10 cellular contexts compared by ENCODE assay signal in the genomic region with DNA sequence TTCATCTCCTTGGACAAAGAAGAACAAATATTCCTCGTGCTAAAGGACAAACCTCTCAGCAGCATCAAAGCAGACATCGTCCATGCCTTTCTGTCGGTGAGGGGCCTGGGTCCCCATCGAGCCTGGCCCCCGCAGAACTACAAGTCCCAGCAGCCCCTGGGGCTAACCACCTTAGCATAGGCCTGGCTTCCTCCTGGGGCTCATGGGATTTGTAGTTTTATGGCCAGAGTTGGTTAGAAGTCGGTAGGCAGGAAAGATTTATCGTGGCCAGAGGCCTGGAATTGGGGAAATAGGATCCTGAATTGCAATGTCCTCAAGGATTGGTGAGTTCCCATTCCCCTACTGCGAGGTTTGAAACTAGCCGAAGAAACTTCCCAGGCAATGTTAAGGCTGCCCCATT. TPM values are rescaled to one million over a fixed set of nuclear protein-coding genes. Genes with fewer than 3 reads are reported as not detected.
DNase-seq lines count a peak whose midpoint lies in the region; ATAC-seq and TF ChIP-seq lines count a peak whose summit lies in the region.
"Had no signal": no experiment of that assay in that cellular context is flagged by ENCODE, and none has a peak within 500 bp of the region (broad histone marks: within the 10 kb centered on the region; RNA-seq: fewer than 3 reads in every experiment).

No MANE protein-coding gene starts in this region.

- no peak overlapping the region for H3K27ac Mint-ChIP-seq in activated naive CD8-positive, alpha-beta T cell treated with anti-CD3 and anti-CD28 coated beads, Interleukin-2, amount 50 U/mL, for 24 hours
- peak overlapping the region in 7 of 9 donors; percentile 8 to 90 (median 72) for H3K27ac Mint-ChIP-seq in naive thymus-derived CD4-positive, alpha-beta T cell

- H3K27ac ChIP-seq in naive thymus-derived CD4-positive, alpha-beta T cell (ENCODE audit: low read depth, low read length): no peak overlapping the region
- H3K27ac ChIP-seq: parathyroid adenoma had no signal

- CTCF ChIA-PET in naive thymus-derived CD4-positive, alpha-beta T cell (lab: Charles Lee): no interaction called here

- no peak overlapping the region for H3K4me3 ChIP-seq in BE2C (ENCODE audit: low read depth, low read length)
- H3K4me3 ChIP-seq in naive thymus-derived CD4-positive, alpha-beta T cell (ENCODE audit: low read length): no peak overlapping the region

- H3K9me3 Mint-ChIP-seq in activated naive CD8-positive, alpha-beta T cell treated with anti-CD3 and anti-CD28 coated beads, Interleukin-2, amount 50 U/mL, for 24 hours: no peaks in the 10 kb centered on the region
- H3K9me3 Mint-ChIP-seq in naive thymus-derived CD4-positive, alpha-beta T cell: no peaks in the 10 kb centered on the region
- H3K9me3 Mint-ChIP-seq: activated naive CD4-positive, alpha-beta T cell treated with anti-CD3 and anti-CD28 coated beads, Interleukin-2, amount 50 U/mL, for 72 hours had no signal

- no peaks in the 10 kb centered on the region; the same call in 1 of the 2 replicates for H3K4me1 ChIP-seq in BE2C
- H3K4me1 ChIP-seq in naive thymus-derived CD4-positive, alpha-beta T cell (ENCODE audit: control insufficient read depth in 2 of 2, insufficient read depth in 2 of 2, low read length in 2 of 2): peaks cover 5 to 10% of the 10 kb centered on the region in 2 donors
- H3K4me1 ChIP-seq: parathyroid adenoma had no signal

- no peaks in the 10 kb centered on the region for H3K9me3 ChIP-seq in BE2C
- H3K9me3 ChIP-seq in naive thymus-derived CD4-positive, alpha-beta T cell (ENCODE audit: control insufficient read depth in 2 of 3, low read length in 3 of 3): no peaks in the 10 kb centered on the region

- intact Hi-C loops in naive thymus-derived CD4-positive, alpha-beta T cell (cut with micrococcal nuclease): loop anchor here in 1 of 2 donors (1.0 to 10.0 kb wide), 2 partner anchors 34 to 161 kb away; partner anchors contain the start of genes KMT5C and TNNT1

- POLR2A ChIA-PET in naive thymus-derived CD4-positive, alpha-beta T cell (lab: Charles Lee): interaction anchor here (1.4 kb wide), 1 partner anchor 103 kb away, joined by 3 read pairs; no protein-coding TSS in a partner anchor

- peaks cover 39% of the 10 kb centered on the region for H3K36me3 ChIP-seq in BE2C
- no peaks in the 10 kb centered on the region for H3K36me3 ChIP-seq in naive thymus-derived CD4-positive, alpha-beta T cell (ENCODE audit: control insufficient read depth in 2 of 3, insufficient read depth in 3 of 3, low read length in 3 of 3)

- H3K4me1 Mint-ChIP-seq in activated naive CD8-positive, alpha-beta T cell treated with anti-CD3 and anti-CD28 coated beads, Interleukin-2, amount 50 U/mL, for 24 hours: peaks cover 13% of the 10 kb centered on the region
- H3K4me1 Mint-ChIP-seq in naive thymus-derived CD4-positive, alpha-beta T cell: peaks cover 0 to 17% (median 11%) of the 10 kb centered on the region in 7 donors

- H3K4me3 Mint-ChIP-seq in activated naive CD8-positive, alpha-beta T cell treated with anti-CD3 and anti-CD28 coated beads, Interleukin-2, amount 50 U/mL, for 24 hours: no peak overlapping the region
- H3K4me3 Mint-ChIP-seq in naive thymus-derived CD4-positive, alpha-beta T cell: peak overlapping the region in 3 of 10 donors; percentile 50 to 68 (median 51)

- TF ChIP-seq CTCF in BE2C (IDR thresholded peaks at IDR 0.05; ENCODE audit: low read depth, low read length): no peak

- ATAC-seq in activated naive CD8-positive, alpha-beta T cell treated with anti-CD3 and anti-CD28 coated beads, Interleukin-2, amount 50 U/mL, for 24 hours: peak; percentile 57
- ATAC-seq in naive thymus-derived CD4-positive, alpha-beta T cell: peak; percentile 72
- ATAC-seq in GM19035 (IDR thresholded peaks at IDR 0.05; ENCODE audit: unreplicated experiment): no peak

- no peaks in the 10 kb centered on the region for H3K27me3 ChIP-seq in BE2C
- H3K27me3 ChIP-seq in naive thymus-derived CD4-positive, alpha-beta T cell (ENCODE audit: control insufficient read depth in 2 of 2, insufficient read depth in 2 of 2, low read length in 2 of 2): no peaks in the 10 kb centered on the region

- peaks cover 2% of the 10 kb centered on the region for H3K36me3 Mint-ChIP-seq in activated naive CD8-positive, alpha-beta T cell treated with anti-CD3 and anti-CD28 coated beads, Interleukin-2, amount 50 U/mL, for 24 hours (ENCODE audit: low read depth)
- peaks cover 0 to 3% (median 0%) of the 10 kb centered on the region in 5 donors for H3K36me3 Mint-ChIP-seq in naive thymus-derived CD4-positive, alpha-beta T cell
- H3K36me3 Mint-ChIP-seq: activated naive CD4-positive, alpha-beta T cell treated with anti-CD3 and anti-CD28 coated beads, Interleukin-2, amount 50 U/mL, for 72 hours had no signal

- DNase-seq in BE2C: peak; percentile 66
- peak; percentile 40 for DNase-seq in HK-2 (ENCODE audit: unreplicated experiment)
- peak; percentile 51 for DNase-seq in T follicular helper cell (ENCODE audit: low read depth)
- DNase-seq in activated naive CD8-positive, alpha-beta T cell treated with anti-CD3 and anti-CD28 coated beads, Interleukin-2, amount 50 U/mL, for 24 hours: peak; percentile 36
- DNase-seq in naive thymus-derived CD4-positive, alpha-beta T cell: peak; percentile 31 to 72 (median 57)
- DNase-seq in islet precursor cell: no peak
- DNase-seq in SHP77 treated with DMSO at 0.1 percent for 48 hours (lab: John Stamatoyannopoulos, UW): no peak

- no peaks in the 10 kb centered on the region for H3K27me3 Mint-ChIP-seq in activated naive CD8-positive, alpha-beta T cell treated with anti-CD3 and anti-CD28 coated beads, Interleukin-2, amount 50 U/mL, for 24 hours
- H3K27me3 Mint-ChIP-seq in naive thymus-derived CD4-positive, alpha-beta T cell: no peaks in the 10 kb centered on the region

RNA-seq across cellular contexts. Expression of gene TMEM150B, which starts 19.6 kb away (rescaled TPM):
- not detected for polyA plus RNA-seq in BE2C (2012; ENCODE audit: insufficient read depth, insufficient read length, low read depth)
- total RNA-seq in naive thymus-derived CD4-positive, alpha-beta T cell: 10 to 100 TPM in 1 of 5 experiments, under 1 TPM in 3, not detected in 1; 0.44 to 10.3 (median 0.71) TPM
- not detected for polyA plus RNA-seq in naive thymus-derived CD4-positive, alpha-beta T cell
- total RNA-seq: activated naive CD4-positive, alpha-beta T cell treated with anti-CD3 and anti-CD28 coated beads, Interleukin-2, amount 50 U/mL, for 72 hours had no signal

RNA-seq across cellular contexts. Expression of gene BRSK1, which starts 21.7 kb away (rescaled TPM):
- polyA plus RNA-seq in BE2C (2012; ENCODE audit: insufficient read depth, insufficient read length, low read depth): 51.3 TPM
- total RNA-seq in naive thymus-derived CD4-positive, alpha-beta T cell: 1 to 10 TPM in 3 of 5 experiments, under 1 TPM in 2; 0.41 to 6.3 (median 3.4) TPM
- polyA plus RNA-seq in naive thymus-derived CD4-positive, alpha-beta T cell: not detected

RNA-seq across cellular contexts. Expression of gene HSPBP1, which starts 25.6 kb away (rescaled TPM):
- 132 TPM for polyA plus RNA-seq in BE2C (2012; ENCODE audit: insufficient read depth, insufficient read length, low read depth)
- 10 to 100 TPM; 15.0 to 30.0 (median 16.0) TPM for total RNA-seq in naive thymus-derived CD4-positive, alpha-beta T cell
- 10 to 100 TPM; 35.4 to 44.7 TPM for polyA plus RNA-seq in naive thymus-derived CD4-positive, alpha-beta T cell

RNA-seq across cellular contexts. Expression of gene KMT5C, which starts 34.2 kb away (rescaled TPM):
- 24.8 TPM for polyA plus RNA-seq in BE2C (2012; ENCODE audit: insufficient read depth, insufficient read length, low read depth)
- 10 to 100 TPM; 21.8 to 63.3 (median 27.2) TPM for total RNA-seq in naive thymus-derived CD4-positive, alpha-beta T cell
- polyA plus RNA-seq in naive thymus-derived CD4-positive, alpha-beta T cell: 1 to 10 TPM in 1 of 2 donors, under 1 TPM in 1; 0.84 to 2.9 TPM

RNA-seq across cellular contexts. Expression of gene PPP6R1, which starts 46.7 kb away (rescaled TPM):
- polyA plus RNA-seq in BE2C (2012; ENCODE audit: insufficient read depth, insufficient read length, low read depth): 140 TPM
- 100 to 1,000 TPM; 151 to 223 (median 168) TPM for total RNA-seq in naive thymus-derived CD4-positive, alpha-beta T cell
- 100 to 1,000 TPM in 1 of 2 donors, 10 to 100 TPM in 1; 39.3 to 103 TPM for polyA plus RNA-seq in naive thymus-derived CD4-positive, alpha-beta T cell

Comparison
In these comparisons a context has a peak if more than half of its experiments do, and no peak if none do; other contexts are left out.
1. DNase-seq: peak in BE2C (single experiment), HK-2 (single experiment), T follicular helper cell (single experiment), activated naive CD8-positive, alpha-beta T cell treated with anti-CD3 and anti-CD28 coated beads, Interleukin-2, amount 50 U/mL, for 24 hours (single experiment) and naive thymus-derived CD4-positive, alpha-beta T cell (9 of 9); none in islet precursor cell (single experiment) and SHP77 treated with DMSO at 0.1 percent for 48 hours (single experiment).